ENCODE assay signal across 35 cellular contexts in genomic region chr4:93947318-93947717, GRCh38.
"Had no signal": no experiment of that assay in that cellular context is flagged by ENCODE, and none has a peak within 500 bp of the region (broad histone marks: within the 10 kb centered on the region; RNA-seq: fewer than 3 reads in every experiment).

No MANE protein-coding gene starts in this region.

- DNase-seq: activated CD4-positive, alpha-beta memory T cell treated with anti-CD3 and anti-CD28 coated beads, Interleukin-2, amount 10 ng/mL, durations not matched to agents 7 days and 5 days; activated CD4-positive, alpha-beta T cell treated with anti-CD3 and anti-CD28 coated beads for 1 hour; activated CD4-positive, alpha-beta T cell treated with anti-CD3 and anti-CD28 coated beads for 48 hours; activated CD4-positive, CD25-positive, alpha-beta regulatory T cell; activated CD8-positive, alpha-beta memory T cell treated with anti-CD3 and anti-CD28 coated beads for 24 hours; activated CD8-positive, alpha-beta memory T cell treated with anti-CD3 and anti-CD28 coated beads, Interleukin-2, amount 10 ng/mL, durations not matched to agents 7 days and 5 days; activated CD8-positive, alpha-beta memory T cell treated with anti-CD3 and anti-CD28 coated beads, Interleukin-2, amount 50 U/mL, for 48 hours; activated effector memory CD4-positive, alpha-beta T cell treated with Interleukin-2 at 50 U/mL for 16 hours; activated naive CD4-positive, alpha-beta T cell treated with anti-CD3 and anti-CD28 coated beads, Interleukin-2, amount 50 U/mL, for 16 hours; activated naive CD8-positive, alpha-beta T cell treated with anti-CD3 and anti-CD28 coated beads for 36 hours; activated T-cell treated with anti-CD3 and anti-CD28 coated beads, Interleukin-2, amount 50 U/mL, for 48 hours; amniotic stem cell; aorta; brain microvascular endothelial cell; central memory CD4-positive, alpha-beta T cell; Karpas-422; KBM-7; NCI-H1105 treated with DMSO at 0.1 percent for 48 hours; NCI-H1436 treated with DMSO at 0.1 percent for 48 hours; NCI-H1694 treated with DMSO at 0.1 percent for 48 hours; NCI-H2029; NCI-H2171 treated with DMSO at 0.1 percent for 48 hours; NCI-H2227 treated with DMSO at 0.1 percent for 48 hours; NCI-H446; NCI-H510A treated with DMSO at 0.1 percent for 48 hours; PC-3; Peyer's patch; RPMI8226; SIG-M5; SW 1271; T-helper 1 cell; T-helper 2 cell; T-helper 9 cell had no signal

- ATAC-seq: activated CD8-positive, alpha-beta memory T cell treated with anti-CD3 and anti-CD28 coated beads, Interleukin-2, amount 10 ng/mL, durations not matched to agents 7 days and 5 days; PC-3; SK-N-SH treated with all-trans-retinoic acid at 6 μM for 48 hours had no signal

- H3K27ac ChIP-seq: brain microvascular endothelial cell, Peyer's patch, VCaP had no signal

- H3K4me1 ChIP-seq: Peyer's patch had no signal

- H3K4me3 ChIP-seq: Peyer's patch had no signal

- H3K9me3 ChIP-seq: Peyer's patch had no signal

- H3K27me3 ChIP-seq: brain microvascular endothelial cell, Peyer's patch had no signal

- H3K36me3 ChIP-seq: brain microvascular endothelial cell, Peyer's patch had no signal
